In genomic region chr3:52339612-52340011, GRCh38 we compare ENCODE assay signal across 9 cellular contexts. TPM values are rescaled to one million over a fixed set of nuclear protein-coding genes. Genes with fewer than 3 reads are reported as not detected.
DNase-seq lines count a peak whose midpoint lies in the region; ATAC-seq and TF ChIP-seq lines count a peak whose summit lies in the region.
"Had no signal": no experiment of that assay in that cellular context is flagged by ENCODE, and none has a peak within 500 bp of the region (broad histone marks: within the 10 kb centered on the region; RNA-seq: fewer than 3 reads in every experiment).

No MANE protein-coding gene starts in this region.

- H3K27ac ChIP-seq in heart left ventricle = no peak overlapping the region

- peak; percentile 53 to 82 (median 72) for TF ChIP-seq CTCF in heart left ventricle (IDR thresholded peaks at IDR 0.05)

- intact Hi-C loops in heart left ventricle (cut with DNase I) = loop anchor here (1.0 to 10.0 kb wide), 17 partner anchors 47 to 345 kb away; partner anchors contain the start of genes POC1A (in 1 of the 10), RPL29 (in 1 of the 10) and TWF2 (in 1 of the 10)

- no peaks in the 10 kb centered on the region for H3K36me3 Mint-ChIP-seq in activated naive CD4-positive, alpha-beta T cell treated with anti-CD3 and anti-CD28 coated beads, Interleukin-2, amount 50 U/mL, for 72 hours

- H3K27me3 ChIP-seq in MG63 (no peaks in the 10 kb centered on the region), heart left ventricle (no peaks in the 10 kb centered on the region)

- ATAC-seq in activated naive CD4-positive, alpha-beta T cell treated with anti-CD3 and anti-CD28 coated beads, Interleukin-2, amount 50 U/mL, for 72 hours = peak; percentile 73 to 74
- ATAC-seq in heart left ventricle (peak in 3 of 4 donors; percentile 40 to 59 (median 52)), HG03108 (IDR thresholded peaks at IDR 0.05; ENCODE audit: unreplicated experiment) (no peak)

- peak; percentile 80 for DNase-seq in ELF-1 (ENCODE audit: low read depth, low spot score)
- peak; percentile 7 for DNase-seq in MG63
- DNase-seq in activated naive CD4-positive, alpha-beta T cell treated with anti-CD3 and anti-CD28 coated beads, Interleukin-2, amount 50 U/mL, for 72 hours (ENCODE audit: low spot score in 2 of 2) = peak in 1 of 2 donors; percentile 60
- DNase-seq in heart left ventricle = peak in 2 of 5 donors; percentile 28 to 35
- peak; percentile 77 for DNase-seq in renal cortical epithelial cell (ENCODE audit: low read depth)
- no peak for DNase-seq in NK-92 treated with Interleukin-12 subunit alpha and Interleukin-12 subunit beta, amount 100 ng/mL, for 24 hours (lab: John Stamatoyannopoulos, UW)

- TF ChIP-seq POLR2A in heart left ventricle (IDR thresholded peaks at IDR 0.05) = no peak

- H3K36me3 ChIP-seq in MG63 = no peaks in the 10 kb centered on the region
- peaks cover 0 to 27% (median 4%) of the 10 kb centered on the region in 9 donors for H3K36me3 ChIP-seq in heart left ventricle

- H3K4me1 ChIP-seq in heart left ventricle = no peaks in the 10 kb centered on the region

- H3K4me3 ChIP-seq in MG63 (no peak overlapping the region), heart left ventricle (no peak overlapping the region)

- peak overlapping the region in 1 of 2 donors; percentile 59 for H3K27ac Mint-ChIP-seq in activated naive CD4-positive, alpha-beta T cell treated with anti-CD3 and anti-CD28 coated beads, Interleukin-2, amount 50 U/mL, for 72 hours

- no peaks in the 10 kb centered on the region for H3K9me3 Mint-ChIP-seq in activated naive CD4-positive, alpha-beta T cell treated with anti-CD3 and anti-CD28 coated beads, Interleukin-2, amount 50 U/mL, for 72 hours
- H3K9me3 Mint-ChIP-seq: central memory CD8-positive, alpha-beta T cell had no signal

- WGBS in heart left ventricle, 4 donors = 2 to 4% (median 3%) methylated on average over 3 of the region's 3 CpGs

- no peaks in the 10 kb centered on the region for H3K9me3 ChIP-seq in MG63
- H3K9me3 ChIP-seq in heart left ventricle = no peaks in the 10 kb centered on the region

TF ChIP-seq in PFSK-1, 5 proteins besides CTCF, POLR2A, EP300 and RAD21:
- TF ChIP-seq FOXP2 (optimal IDR thresholded peaks at IDR 0.05; ENCODE audit: borderline replicate concordance, extremely low read depth, extremely low read length, insufficient read depth) = peak; percentile 50
- no peak for TF ChIP-seq TAF1 (IDR thresholded peaks at IDR 0.05; ENCODE audit: borderline replicate concordance, insufficient read depth, low read length)
- TF ChIP-seq, protein P1, sequence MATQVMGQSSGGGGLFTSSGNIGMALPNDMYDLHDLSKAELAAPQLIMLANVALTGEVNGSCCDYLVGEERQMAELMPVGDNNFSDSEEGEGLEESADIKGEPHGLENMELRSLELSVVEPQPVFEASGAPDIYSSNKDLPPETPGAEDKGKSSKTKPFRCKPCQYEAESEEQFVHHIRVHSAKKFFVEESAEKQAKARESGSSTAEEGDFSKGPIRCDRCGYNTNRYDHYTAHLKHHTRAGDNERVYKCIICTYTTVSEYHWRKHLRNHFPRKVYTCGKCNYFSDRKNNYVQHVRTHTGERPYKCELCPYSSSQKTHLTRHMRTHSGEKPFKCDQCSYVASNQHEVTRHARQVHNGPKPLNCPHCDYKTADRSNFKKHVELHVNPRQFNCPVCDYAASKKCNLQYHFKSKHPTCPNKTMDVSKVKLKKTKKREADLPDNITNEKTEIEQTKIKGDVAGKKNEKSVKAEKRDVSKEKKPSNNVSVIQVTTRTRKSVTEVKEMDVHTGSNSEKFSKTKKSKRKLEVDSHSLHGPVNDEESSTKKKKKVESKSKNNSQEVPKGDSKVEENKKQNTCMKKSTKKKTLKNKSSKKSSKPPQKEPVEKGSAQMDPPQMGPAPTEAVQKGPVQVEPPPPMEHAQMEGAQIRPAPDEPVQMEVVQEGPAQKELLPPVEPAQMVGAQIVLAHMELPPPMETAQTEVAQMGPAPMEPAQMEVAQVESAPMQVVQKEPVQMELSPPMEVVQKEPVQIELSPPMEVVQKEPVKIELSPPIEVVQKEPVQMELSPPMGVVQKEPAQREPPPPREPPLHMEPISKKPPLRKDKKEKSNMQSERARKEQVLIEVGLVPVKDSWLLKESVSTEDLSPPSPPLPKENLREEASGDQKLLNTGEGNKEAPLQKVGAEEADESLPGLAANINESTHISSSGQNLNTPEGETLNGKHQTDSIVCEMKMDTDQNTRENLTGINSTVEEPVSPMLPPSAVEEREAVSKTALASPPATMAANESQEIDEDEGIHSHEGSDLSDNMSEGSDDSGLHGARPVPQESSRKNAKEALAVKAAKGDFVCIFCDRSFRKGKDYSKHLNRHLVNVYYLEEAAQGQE (IDR thresholded peaks at IDR 0.05; ENCODE audit: insufficient read depth in 1 of 2, low read depth in 2 of 2, low read length in 2 of 2) = no peak

RNA-seq across cellular contexts. Expression of gene DNAH1, which starts 23.5 kb away (rescaled TPM):
- total RNA-seq in MG63 (2014; rRNA removed; shearing (Covaris generic); ENCODE audit: low replicate concordance) = 0.49 and 1.2 TPM in 2 replicates
- polyA plus RNA-seq in PFSK-1 (2012; ENCODE audit: insufficient read length, low read depth) = 4.5 TPM
- total RNA-seq in activated naive CD4-positive, alpha-beta T cell treated with anti-CD3 and anti-CD28 coated beads, Interleukin-2, amount 50 U/mL, for 72 hours = 10 to 100 TPM; 17.5 to 19.8 TPM
- 1 to 10 TPM in 8 of 9 donors, under 1 TPM in 1; 0.95 to 6.6 (median 2.8) TPM for total RNA-seq in heart left ventricle
- polyA plus RNA-seq in heart left ventricle = 1 to 10 TPM; 1.2 to 3.8 TPM
- 0.35 and 2.3 TPM in 2 replicates for total RNA-seq in renal cortical epithelial cell

RNA-seq across cellular contexts. Expression of gene GLYCTK, which starts 52.0 kb away (rescaled TPM):
- 2.3 and 10.6 TPM in 2 replicates for total RNA-seq in MG63 (2014; rRNA removed; shearing (Covaris generic); ENCODE audit: low replicate concordance)
- 11.7 TPM for polyA plus RNA-seq in PFSK-1 (2012; ENCODE audit: insufficient read length, low read depth)
- 10 to 100 TPM; 20.4 to 24.1 TPM for total RNA-seq in activated naive CD4-positive, alpha-beta T cell treated with anti-CD3 and anti-CD28 coated beads, Interleukin-2, amount 50 U/mL, for 72 hours
- total RNA-seq in heart left ventricle (1 to 10 TPM; 2.6 to 8.4 (median 4.1) TPM), renal cortical epithelial cell (4.2 and 11.3 TPM in 2 replicates)
- polyA plus RNA-seq in heart left ventricle = 1 to 10 TPM; 4.7 to 6.4 TPM
